In the genomic region with DNA sequence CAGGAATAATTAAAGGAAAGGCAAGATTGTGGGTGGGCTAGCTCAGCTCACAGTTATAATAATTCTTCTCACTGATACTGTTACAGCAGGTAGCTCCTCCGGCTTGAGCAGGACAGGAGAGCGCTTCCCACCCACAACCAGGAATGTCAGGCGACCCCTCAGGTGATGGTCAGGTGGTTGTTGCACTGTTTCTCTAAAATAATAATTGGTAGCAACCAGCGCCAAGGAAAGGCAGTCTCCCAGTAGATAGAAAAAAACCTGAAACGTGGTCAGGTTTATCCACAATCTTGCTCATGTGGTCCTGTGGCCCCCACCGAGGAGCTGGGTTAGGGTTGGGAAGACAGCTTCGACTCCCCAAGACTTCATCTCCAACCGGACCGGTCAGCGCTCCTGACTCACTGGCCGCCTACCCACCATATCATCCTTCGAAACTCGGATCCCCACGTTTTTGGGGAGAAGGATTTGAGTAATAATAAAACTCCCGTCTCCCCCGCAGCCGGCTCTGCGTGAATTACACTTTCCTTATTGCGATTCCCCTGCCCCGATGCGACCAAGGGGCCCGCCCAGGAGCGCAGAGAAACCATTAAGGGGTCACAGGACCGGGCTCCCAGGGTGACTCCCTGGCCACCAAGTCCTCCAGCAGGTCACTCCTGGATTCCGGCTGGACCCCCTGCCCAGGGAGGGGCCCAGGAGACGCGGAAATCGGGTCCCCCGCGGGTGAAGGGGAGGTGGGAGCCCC, we compare ENCODE assay signal across 8 cellular contexts. TPM values are rescaled to one million over a fixed set of nuclear protein-coding genes. Genes with fewer than 3 reads are reported as not detected.
DNase-seq lines count a peak whose midpoint lies in the region; ATAC-seq and TF ChIP-seq lines count a peak whose summit lies in the region.
"Not testable (repeated sequence)": the region's sequence is repeated elsewhere in the genome, so short reads cannot be mapped to it uniquely, and the experiment has no call there.
"Had no signal": no experiment of that assay in that cellular context is flagged by ENCODE, and none has a peak within 500 bp of the region (broad histone marks: within the 10 kb centered on the region; RNA-seq: fewer than 3 reads in every experiment).

No MANE protein-coding gene starts in this region.

- H3K36me3 Mint-ChIP-seq in activated CD4-positive, alpha-beta memory T cell treated with anti-CD3 and anti-CD28 coated beads, Interleukin-2, amount 10 ng/mL, durations not matched to agents 7 days and 5 days (ENCODE audit: low read depth): peaks cover 56% of the 10 kb centered on the region
- H3K36me3 Mint-ChIP-seq in MCF 10A (ENCODE audit: insufficient read depth, unreplicated experiment): peaks cover 16% of the 10 kb centered on the region
- H3K36me3 Mint-ChIP-seq in mesothelial cell of epicardium: not testable (repeated sequence)

- not testable (repeated sequence) for H3K36me3 ChIP-seq in HUES48 (ENCODE audit: control insufficient read depth, insufficient read depth, low read length)

- ATAC-seq in GM18505 (IDR thresholded peaks at IDR 0.05; ENCODE audit: unreplicated experiment): peak; percentile 2

- not testable (repeated sequence) for H3K9me3 ChIP-seq in HUES48 (ENCODE audit: control insufficient read depth, insufficient read depth, low read length)

- H3K9ac ChIP-seq in HUES48 (ENCODE audit: low read depth, low read length): peak overlapping the region; percentile 6; the same call in 1 of the 2 replicates

- CTCF ChIA-PET in activated CD4-positive, alpha-beta memory T cell treated with anti-CD3 and anti-CD28 coated beads, Interleukin-2, amount 10 ng/mL, durations not matched to agents 7 days and 5 days (lab: Charles Lee): interaction anchor here (0.7 to 3.2 kb wide), 16 partner anchors 9 to 201 kb away, joined by 3 to 30 read pairs (median 6); a partner anchor contains a TSS
- CTCF ChIA-PET in MCF 10A (lab: Yijun Ruan, JAX): interaction anchor here (0.6 to 3.1 kb wide), 10 partner anchors 9 to 131 kb away, joined by 3 to 20 read pairs (median 4); a partner anchor contains a TSS

- H3K27me3 ChIP-seq in HUES48 (ENCODE audit: control insufficient read depth, insufficient read depth, low read length): not testable (repeated sequence)

- not testable (repeated sequence) for DNase-seq in activated CD4-positive, alpha-beta memory T cell treated with anti-CD3 and anti-CD28 coated beads, Interleukin-2, amount 10 ng/mL, durations not matched to agents 7 days and 5 days; MCF 10A (ENCODE audit: unreplicated experiment); mesothelial cell of epicardium (ENCODE audit: low spot score in 2 of 2, unreplicated experiment in 2 of 2)
- DNase-seq in cardiac septum (ENCODE audit: low spot score): peak; percentile 53

- not testable (repeated sequence) for H3K9me3 Mint-ChIP-seq in activated CD4-positive, alpha-beta memory T cell treated with anti-CD3 and anti-CD28 coated beads, Interleukin-2, amount 10 ng/mL, durations not matched to agents 7 days and 5 days; MCF 10A (ENCODE audit: unreplicated experiment); mesothelial cell of epicardium

- H3K27ac ChIP-seq in HUES48 (ENCODE audit: low read depth, low read length) (peak overlapping the region; percentile 95), skin epidermis (peak overlapping the region in 19 of 21 experiments; percentile 31 to 98 (median 78))

- POLR2A ChIA-PET in activated CD4-positive, alpha-beta memory T cell treated with anti-CD3 and anti-CD28 coated beads, Interleukin-2, amount 10 ng/mL, durations not matched to agents 7 days and 5 days (lab: Charles Lee): interaction anchor here (0.8 to 7.2 kb wide), 19 partner anchors 9 to 218 kb away, joined by 3 to 85 read pairs (median 7); a partner anchor contains a TSS
- POLR2A ChIA-PET in MCF 10A (lab: Yijun Ruan, JAX): interaction anchor here (0.9 to 2.7 kb wide), 5 partner anchors 9 to 110 kb away, joined by 3 to 14 read pairs (median 9); a partner anchor contains a TSS

- intact Hi-C loops in MCF 10A (cut with micrococcal nuclease); cardiac septum (cut with DNase I): not testable (repeated sequence)

- peak overlapping the region; percentile 88 for H3K4me3 Mint-ChIP-seq in activated CD4-positive, alpha-beta memory T cell treated with anti-CD3 and anti-CD28 coated beads, Interleukin-2, amount 10 ng/mL, durations not matched to agents 7 days and 5 days
- peak overlapping the region; percentile 25 for H3K4me3 Mint-ChIP-seq in MCF 10A (ENCODE audit: unreplicated experiment)
- peak overlapping the region; percentile 64 for H3K4me3 Mint-ChIP-seq in mesothelial cell of epicardium

- peak overlapping the region; percentile 92 for H3K27ac Mint-ChIP-seq in activated CD4-positive, alpha-beta memory T cell treated with anti-CD3 and anti-CD28 coated beads, Interleukin-2, amount 10 ng/mL, durations not matched to agents 7 days and 5 days
- not testable (repeated sequence) for H3K27ac Mint-ChIP-seq in MCF 10A (ENCODE audit: low read depth, unreplicated experiment); mesothelial cell of epicardium

- BruUV-seq in MCF 10A (replicated peaks; lab: Mats Ljungman, UMichigan): not testable (repeated sequence)

- not testable (repeated sequence) for H3K27me3 Mint-ChIP-seq in activated CD4-positive, alpha-beta memory T cell treated with anti-CD3 and anti-CD28 coated beads, Interleukin-2, amount 10 ng/mL, durations not matched to agents 7 days and 5 days; MCF 10A (ENCODE audit: insufficient read depth, unreplicated experiment)
- peaks cover 19% of the 10 kb centered on the region for H3K27me3 Mint-ChIP-seq in mesothelial cell of epicardium (ENCODE audit: low read depth)

- peaks cover 36% of the 10 kb centered on the region for H3K4me1 Mint-ChIP-seq in activated CD4-positive, alpha-beta memory T cell treated with anti-CD3 and anti-CD28 coated beads, Interleukin-2, amount 10 ng/mL, durations not matched to agents 7 days and 5 days
- H3K4me1 Mint-ChIP-seq in MCF 10A (ENCODE audit: insufficient read depth, unreplicated experiment): peaks cover 11% of the 10 kb centered on the region
- H3K4me1 Mint-ChIP-seq in mesothelial cell of epicardium: peaks cover 49% of the 10 kb centered on the region

- not testable (repeated sequence) for TF ChIP-seq CTCF in MCF 10A (IDR thresholded peaks at IDR 0.05; ENCODE audit: unreplicated experiment); mesothelial cell of epicardium (IDR thresholded peaks at IDR 0.05; ENCODE audit: unreplicated experiment)

- not testable (repeated sequence) for TF ChIP-seq POLR2A in GM18505 (IDR thresholded peaks at IDR 0.05; ENCODE audit: borderline replicate concordance, extremely low read depth, insufficient read depth, insufficient read length)

- H3K4me3 ChIP-seq in HUES48 (ENCODE audit: low read depth, low read length) (peak overlapping the region; percentile 86), skin epidermis (peak overlapping the region in 6 of 7 experiments; percentile 12 to 60 (median 32))

- peaks cover 39% of the 10 kb centered on the region for H3K4me1 ChIP-seq in HUES48 (ENCODE audit: control insufficient read depth, insufficient read depth, low read length)

RNA-seq across cellular contexts. Expression of a gene that starts 2.8 kb away (rescaled TPM):
- total RNA-seq in activated CD4-positive, alpha-beta memory T cell treated with anti-CD3 and anti-CD28 coated beads, Interleukin-2, amount 10 ng/mL, durations not matched to agents 7 days and 5 days: 10 to 100 TPM; 52.3 to 58.8 TPM
- 415 and 497 TPM in 2 replicates for total RNA-seq in MCF 10A (2022)
- 260 TPM for total RNA-seq in cardiac septum
- 540 to 561 TPM (median 547 TPM) in 3 replicates for total RNA-seq in mesothelial cell of epicardium

RNA-seq across cellular contexts. Expression of a gene that starts 4.0 kb away (rescaled TPM):
- 1,000 to 10,000 TPM; 1,010 to 1,055 TPM for total RNA-seq in activated CD4-positive, alpha-beta memory T cell treated with anti-CD3 and anti-CD28 coated beads, Interleukin-2, amount 10 ng/mL, durations not matched to agents 7 days and 5 days
- 1.8 and 4.8 TPM in 2 replicates for total RNA-seq in MCF 10A (2022)
- 123 TPM for total RNA-seq in cardiac septum
- total RNA-seq in mesothelial cell of epicardium: 120 to 128 TPM (median 122 TPM) in 3 replicates

RNA-seq across cellular contexts. Expression of a gene that starts 10.2 kb away (rescaled TPM):
- 1,000 to 10,000 TPM; 1,637 to 1,643 TPM for total RNA-seq in activated CD4-positive, alpha-beta memory T cell treated with anti-CD3 and anti-CD28 coated beads, Interleukin-2, amount 10 ng/mL, durations not matched to agents 7 days and 5 days
- total RNA-seq in MCF 10A (2022) (288 and 314 TPM in 2 replicates), cardiac septum (215 TPM), mesothelial cell of epicardium (208 to 224 TPM (median 210 TPM) in 3 replicates)

RNA-seq across cellular contexts. Expression of a gene that starts 18.5 kb away (rescaled TPM):
- total RNA-seq in activated CD4-positive, alpha-beta memory T cell treated with anti-CD3 and anti-CD28 coated beads, Interleukin-2, amount 10 ng/mL, durations not matched to agents 7 days and 5 days: not detected
- total RNA-seq in MCF 10A (2022) (not detected in 2 replicates), cardiac septum (not detected), mesothelial cell of epicardium (not detected in 3 replicates)
- total RNA-seq: PC-9 had no signal

RNA-seq across cellular contexts. Expression of a gene that starts 28.9 kb away (rescaled TPM):
- total RNA-seq in activated CD4-positive, alpha-beta memory T cell treated with anti-CD3 and anti-CD28 coated beads, Interleukin-2, amount 10 ng/mL, durations not matched to agents 7 days and 5 days: 100 to 1,000 TPM; 113 to 117 TPM
- total RNA-seq in MCF 10A (2022) (6.3 and 8.5 TPM in 2 replicates), cardiac septum (11.0 TPM), mesothelial cell of epicardium (101 to 109 TPM (median 103 TPM) in 3 replicates)

Comparison
In these comparisons a context has a peak if more than half of its experiments do, and no peak if none do; other contexts are left out.
1. H3K4me3 Mint-ChIP-seq: peak in every context shown above with its lines; median percentile 88 in activated CD4-positive, alpha-beta memory T cell treated with anti-CD3 and anti-CD28 coated beads, Interleukin-2, amount 10 ng/mL, durations not matched to agents 7 days and 5 days; 64 in mesothelial cell of epicardium; 25 in MCF 10A.
2. RNA of a gene that starts 4.0 kb away (total RNA-seq): 1,010 to 1,055 TPM in activated CD4-positive, alpha-beta memory T cell treated with anti-CD3 and anti-CD28 coated beads, Interleukin-2, amount 10 ng/mL, durations not matched to agents 7 days and 5 days, 120 to 128 TPM in mesothelial cell of epicardium and 123 TPM in cardiac septum (single experiment); 1.8 to 4.8 TPM in MCF 10A; every median in the first group is over 10 times any median in the second.